8 cellular contexts compared by ENCODE assay signal in the genomic region with DNA sequence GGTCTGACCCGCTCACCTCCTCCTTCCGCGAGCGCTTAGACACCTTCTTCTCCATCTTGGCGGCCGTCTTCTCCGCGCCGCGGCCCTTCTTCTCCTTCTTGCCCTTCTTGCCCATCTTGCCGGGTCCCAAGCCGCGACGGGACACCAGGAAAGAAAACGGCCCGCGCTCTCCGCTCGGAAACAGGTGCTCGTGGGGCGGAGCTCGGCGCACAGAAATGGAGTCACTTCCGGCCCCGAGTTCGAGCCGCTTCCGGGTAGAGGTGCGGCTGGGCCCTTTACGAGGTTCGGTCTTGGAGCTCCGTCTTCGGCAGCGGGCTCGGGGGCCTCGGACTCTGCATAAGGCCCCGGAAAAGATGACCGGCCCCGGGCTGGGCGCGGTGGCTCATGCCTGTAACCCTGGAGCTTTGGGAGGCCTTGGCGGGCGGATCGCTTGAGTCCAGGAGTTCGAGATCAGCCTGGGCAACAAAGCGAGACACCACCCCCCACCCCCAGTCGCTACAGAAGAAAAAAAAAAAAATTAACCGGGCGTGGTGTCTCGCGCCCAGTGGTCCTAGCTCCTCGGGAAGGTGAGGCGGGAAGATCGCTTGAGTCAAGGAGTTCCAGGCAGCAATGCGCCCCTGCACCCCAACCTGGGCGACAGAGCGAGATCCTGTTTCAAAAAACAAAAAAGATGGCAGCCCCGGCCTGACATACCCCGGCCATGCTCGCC. TPM values are rescaled to one million over a fixed set of nuclear protein-coding genes. Genes with fewer than 3 reads are reported as not detected.
A peak's percentile ranks its signal among the peaks of the same experiment; 100 is the strongest.
DNase-seq lines count a peak whose midpoint lies in the region; ATAC-seq and TF ChIP-seq lines count a peak whose summit lies in the region.

A gene (minus strand): TSS at position 211 of the 709 bp plus-strand sequence. CDS start 96 bp downstream, at position 115.

- ATAC-seq in GM19023 (IDR thresholded peaks at IDR 0.05; ENCODE audit: unreplicated experiment), result peak; percentile 79
- ATAC-seq in HG03342 (IDR thresholded peaks at IDR 0.05; ENCODE audit: unreplicated experiment), result peak; percentile 78

- peak; percentile 83 for DNase-seq in AG10803 (ENCODE audit: low read depth)
- peak; percentile 76 to 80 for DNase-seq in NOMO-1 (lab: John Stamatoyannopoulos, UW; ENCODE audit: unreplicated experiment in 2 of 2)
- peak; percentile 95 for DNase-seq in activated CD8-positive, alpha-beta memory T cell treated with anti-CD3 and anti-CD28 coated beads for 24 hours
- peak; percentile 75 for DNase-seq in effector CD8-positive, alpha-beta T cell (lab: John Stamatoyannopoulos, UW)
- DNase-seq in lung microvascular endothelial cell (ENCODE audit: low read depth in 2 of 2), result peak; percentile 87 to 92
- peak; percentile 67 to 84 (median 84) for DNase-seq in stimulated activated CD4-positive, alpha-beta T cell treated with anti-CD3 and anti-CD28 coated beads, TNF-alpha, amount 100 ng/mL, for 4 hours (ENCODE audit: low read depth in 3 of 3)

- no peak for TF ChIP-seq CTCF in AG10803 (conservative IDR thresholded peaks at IDR 0.05; ENCODE audit: low read length)

- H3K4me3 ChIP-seq in AG10803 (ENCODE audit: low read length), result peak within 1 kb of the TSS; percentile 86

RNA-seq across cellular contexts. Expression of the gene that starts here (rescaled TPM):
- 11.3 and 19.0 TPM in 2 replicates for total RNA-seq in lung microvascular endothelial cell

Comparison
In these comparisons a context has a peak if more than half of its experiments do, and no peak if none do; other contexts are left out.
1. Peak in every context shown above with its lines: DNase-seq, ATAC-seq and H3K4me3 ChIP-seq.